8 cellular contexts compared by ENCODE assay signal in genomic region chr5:50958852-50959457, GRCh38.
DNase-seq lines count a peak whose midpoint lies in the region; ATAC-seq and TF ChIP-seq lines count a peak whose summit lies in the region.

No MANE protein-coding gene starts in this region.

- peaks cover 69% of the 10 kb centered on the region for H3K27me3 Mint-ChIP-seq in neural crest cell (ENCODE audit: low read depth)

- H3K9me3 Mint-ChIP-seq in neural crest cell = no peaks in the 10 kb centered on the region

- DNase-seq in NCI-H1417 (lab: John Stamatoyannopoulos, UW) (peak; percentile 10 to 75 (median 64)), NCI-H1417 treated with DMSO at 0.1 percent for 48 hours (lab: John Stamatoyannopoulos, UW) (no peak), HEK293T (ENCODE audit: extremely low spot score) (peak; percentile 20), NCI-H748 treated with DMSO at 0.1 percent for 48 hours (lab: John Stamatoyannopoulos, UW) (peak; percentile 76), dermis microvascular lymphatic vessel endothelial cell (ENCODE audit: low read depth in 2 of 2) (peak; percentile 25 to 54), neural crest cell (ENCODE audit: low read depth, low spot score) (peak; percentile 37)
- DNase-seq in activated naive CD4-positive, alpha-beta T cell treated with anti-CD3 and anti-CD28 coated beads, Interleukin-2, amount 50 U/mL, for 16 hours = no peak

- no peak for ATAC-seq in HG02840 (IDR thresholded peaks at IDR 0.05; ENCODE audit: low FRiP score, unreplicated experiment)

- peaks cover 10% of the 10 kb centered on the region for H3K4me1 Mint-ChIP-seq in neural crest cell

- no peak overlapping the region for H3K27ac Mint-ChIP-seq in neural crest cell (ENCODE audit: unreplicated experiment)

- POLR2A ChIA-PET in HEK293T (lab: Yijun Ruan, JAX) = no interaction called here

- no peaks in the 10 kb centered on the region for H3K36me3 Mint-ChIP-seq in neural crest cell (ENCODE audit: low read depth)

- peak; percentile 79 for TF ChIP-seq CTCF in neural crest cell (conservative IDR thresholded peaks at IDR 0.05)

- CTCF ChIA-PET in HEK293T (lab: Yijun Ruan, JAX) = interaction anchor here (0.6 to 0.8 kb wide), 2 partner anchors 41 to 422 kb away, joined by 3 read pairs; no protein-coding TSS in a partner anchor

- H3K4me3 Mint-ChIP-seq in neural crest cell = no peak overlapping the region

TF ChIP-seq in HEK293T, 16 proteins besides CTCF, POLR2A, EP300 and RAD21:
- TF ChIP-seq, protein P1, sequence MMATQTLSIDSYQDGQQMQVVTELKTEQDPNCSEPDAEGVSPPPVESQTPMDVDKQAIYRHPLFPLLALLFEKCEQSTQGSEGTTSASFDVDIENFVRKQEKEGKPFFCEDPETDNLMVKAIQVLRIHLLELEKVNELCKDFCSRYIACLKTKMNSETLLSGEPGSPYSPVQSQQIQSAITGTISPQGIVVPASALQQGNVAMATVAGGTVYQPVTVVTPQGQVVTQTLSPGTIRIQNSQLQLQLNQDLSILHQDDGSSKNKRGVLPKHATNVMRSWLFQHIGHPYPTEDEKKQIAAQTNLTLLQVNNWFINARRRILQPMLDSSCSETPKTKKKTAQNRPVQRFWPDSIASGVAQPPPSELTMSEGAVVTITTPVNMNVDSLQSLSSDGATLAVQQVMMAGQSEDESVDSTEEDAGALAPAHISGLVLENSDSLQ (IDR thresholded peaks at IDR 0.05) = peak; percentile 39
- TF ChIP-seq CTBP1 (IDR thresholded peaks at IDR 0.05; ENCODE audit: borderline replicate concordance) = no peak

Comparison
In these comparisons a context has a peak if more than half of its experiments do, and no peak if none do; other contexts are left out.
1. DNase-seq: peak in NCI-H1417 (3 of 3), HEK293T (single experiment), NCI-H748 treated with DMSO at 0.1 percent for 48 hours (single experiment), dermis microvascular lymphatic vessel endothelial cell (2 of 2) and neural crest cell (single experiment); none in NCI-H1417 treated with DMSO at 0.1 percent for 48 hours (single experiment) and activated naive CD4-positive, alpha-beta T cell treated with anti-CD3 and anti-CD28 coated beads, Interleukin-2, amount 50 U/mL, for 16 hours (single experiment).